20 cellular contexts compared by ENCODE assay signal in the genomic region with DNA sequence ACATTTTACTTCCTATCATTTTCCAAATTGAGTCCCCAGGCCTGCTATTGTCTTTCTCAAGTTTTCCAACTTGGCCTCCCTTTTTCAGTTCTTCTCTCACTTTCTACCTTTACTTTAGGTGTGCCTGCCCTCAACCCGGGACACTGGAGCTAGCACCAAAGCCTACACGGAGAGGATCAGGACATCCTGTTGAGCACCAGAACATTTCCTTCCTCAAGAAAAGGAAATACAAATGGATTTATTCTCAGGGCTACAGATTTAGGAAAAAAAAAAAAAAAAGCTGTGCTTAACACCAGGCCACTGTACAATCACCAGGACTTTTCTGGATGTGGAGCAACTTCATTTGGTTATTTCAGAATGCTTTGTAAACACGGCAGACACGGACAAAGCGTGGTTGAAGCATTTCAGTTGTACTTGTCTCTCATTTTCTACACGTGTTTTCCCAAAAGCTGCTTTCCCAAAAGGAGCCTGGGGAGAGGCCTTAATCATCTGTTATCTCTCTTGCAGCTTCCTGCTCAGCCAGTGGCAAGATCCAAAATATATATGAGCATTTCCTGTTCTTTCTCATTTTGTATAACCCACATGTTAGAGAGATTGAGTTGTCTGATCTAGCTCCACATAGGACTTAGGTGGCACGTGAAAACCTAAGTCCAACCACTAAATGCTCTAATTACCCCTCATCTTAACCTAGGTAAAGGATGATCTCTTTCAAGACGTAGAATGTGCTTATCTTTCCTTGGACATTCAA. TPM values are rescaled to one million over a fixed set of nuclear protein-coding genes. Genes with fewer than 3 reads are reported as not detected.
DNase-seq lines count a peak whose midpoint lies in the region; ATAC-seq, FAIRE-seq and TF ChIP-seq lines count a peak whose summit lies in the region.
"Had no signal": no experiment of that assay in that cellular context is flagged by ENCODE, and none has a peak within 500 bp of the region (broad histone marks: within the 10 kb centered on the region; RNA-seq: fewer than 3 reads in every experiment).

No MANE protein-coding gene starts in this region.

- TF ChIP-seq EP300 in SK-N-SH (IDR thresholded peaks at IDR 0.05; ENCODE audit: borderline replicate concordance in 1 of 2, low read depth in 1 of 2, low read length in 1 of 2), result no peak
- TF ChIP-seq EP300 in esophagus muscularis mucosa (IDR thresholded peaks at IDR 0.05), result no peak

- no peak overlapping the region for H3K27ac Mint-ChIP-seq in astrocyte (ENCODE audit: unreplicated experiment)

- H3K9me3 Mint-ChIP-seq in astrocyte (ENCODE audit: unreplicated experiment), result no peaks in the 10 kb centered on the region
- H3K9me3 Mint-ChIP-seq: immature natural killer cell had no signal

- no peaks in the 10 kb centered on the region for H3F3A ChIP-seq in SK-N-SH (replicated peaks; ENCODE audit: insufficient read depth)

- H3K9me2 ChIP-seq in SK-N-SH, result no peaks in the 10 kb centered on the region

- no peaks in the 10 kb centered on the region for H3K9me3 ChIP-seq in SK-N-SH
- no peaks in the 10 kb centered on the region for H3K9me3 ChIP-seq in astrocyte (ENCODE audit: insufficient read depth, low read depth, low read length)
- H3K9me3 ChIP-seq in right cardiac atrium (ENCODE audit: control insufficient read depth, low read length), result no peaks in the 10 kb centered on the region
- H3K9me3 ChIP-seq in psoas muscle, result no peaks in the 10 kb centered on the region
- H3K9me3 ChIP-seq in esophagus muscularis mucosa, result no peaks in the 10 kb centered on the region
- H3K9me3 ChIP-seq: BE2C, HAP-1, lower lobe of right lung, pancreas, stomach had no signal

- H3K79me2 ChIP-seq in SK-N-SH (ENCODE audit: insufficient read depth) (no peaks in the 10 kb centered on the region), astrocyte (ENCODE audit: insufficient read depth, low read length) (no peaks in the 10 kb centered on the region)

- no peak for FAIRE-seq in astrocyte (lab: Jason Lieb, UNC)
- FAIRE-seq: G401.6, pancreas had no signal

- TF ChIP-seq POLR2A in esophagus muscularis mucosa (IDR thresholded peaks at IDR 0.05; ENCODE audit: low read depth), result no peak

- H3K9ac ChIP-seq in SK-N-SH, result no peak overlapping the region
- H3K9ac ChIP-seq in astrocyte (ENCODE audit: low read length), result no peak overlapping the region

- no peak overlapping the region for H3K27ac ChIP-seq in SK-N-SH (ENCODE audit: low read depth in 2 of 2, low read length in 1 of 2)
- H3K27ac ChIP-seq in astrocyte (ENCODE audit: low read depth, low read length), result no peak overlapping the region
- peak overlapping the region; percentile 61 for H3K27ac ChIP-seq in right cardiac atrium (ENCODE audit: low read length)
- H3K27ac ChIP-seq in psoas muscle, result peak overlapping the region; percentile 16
- peak overlapping the region in 1 of 4 donors; percentile 22 for H3K27ac ChIP-seq in esophagus muscularis mucosa (replicated peaks in 1 of 4)
- H3K27ac ChIP-seq: 22Rv1, lower lobe of right lung, pancreas, stomach had no signal

- TF ChIP-seq RAD21 in SK-N-SH (IDR thresholded peaks at IDR 0.05; ENCODE audit: low read length), result no peak

- H3K4me2 ChIP-seq in SK-N-SH, result no peak overlapping the region
- H3K4me2 ChIP-seq in astrocyte (ENCODE audit: low read length), result no peak overlapping the region

- no peak overlapping the region for H3K4me3 Mint-ChIP-seq in astrocyte (ENCODE audit: unreplicated experiment)
- H3K4me3 Mint-ChIP-seq: immature natural killer cell had no signal

- DNase-seq in SK-N-SH (no peak), astrocyte (ENCODE audit: low read depth) (peak; percentile 21), right cardiac atrium (no peak), psoas muscle (no peak), esophagus muscularis mucosa (ENCODE audit: extremely low spot score) (no peak), amniotic stem cell (lab: John Stamatoyannopoulos, UW) (no peak)
- DNase-seq: BE2C; Calu3; caudate nucleus; effector CD8-positive, alpha-beta T cell; immature natural killer cell; lower lobe of right lung; NCI-H2171 treated with DMSO at 0.1 percent for 48 hours; pancreas; stomach had no signal

- H3K4me1 ChIP-seq in SK-N-SH (ENCODE audit: control insufficient read depth in 1 of 2, insufficient read depth in 2 of 2, low read depth in 1 of 2, low read length in 1 of 2) (peaks cover 0 to 3% of the 10 kb centered on the region in 2 experiments; a peak in 2 of 4 replicates), astrocyte (ENCODE audit: insufficient read depth, low read length) (no peaks in the 10 kb centered on the region), right cardiac atrium (ENCODE audit: control insufficient read depth, insufficient read depth, low read length) (peaks cover 2% of the 10 kb centered on the region), psoas muscle (peaks cover 5% of the 10 kb centered on the region), esophagus muscularis mucosa (peaks cover 0 to 12% (median 9%) of the 10 kb centered on the region in 4 donors)
- H3K4me1 ChIP-seq: HAP-1, pancreas, stomach had no signal

- no peaks in the 10 kb centered on the region for H3K4me1 Mint-ChIP-seq in astrocyte (ENCODE audit: low read depth, unreplicated experiment)
- H3K4me1 Mint-ChIP-seq: immature natural killer cell had no signal

- POLR2A ChIA-PET in SK-N-SH (lab: Yijun Ruan, JAX), result no interaction called here

- H3K36me3 ChIP-seq in SK-N-SH (replicated peaks in 1 of 2; ENCODE audit: control insufficient read depth in 1 of 2, insufficient read depth in 2 of 2, low read length in 1 of 2), result no peaks in the 10 kb centered on the region
- no peaks in the 10 kb centered on the region for H3K36me3 ChIP-seq in astrocyte (ENCODE audit: insufficient read depth, low read length)
- no peaks in the 10 kb centered on the region for H3K36me3 ChIP-seq in psoas muscle (ENCODE audit: insufficient read depth in 1 of 2, low read depth in 1 of 2)
- no peaks in the 10 kb centered on the region for H3K36me3 ChIP-seq in esophagus muscularis mucosa
- H3K36me3 ChIP-seq: BE2C, HAP-1, lower lobe of right lung, pancreas, stomach had no signal

- H3K27me3 ChIP-seq in SK-N-SH (ENCODE audit: insufficient read depth), result no peaks in the 10 kb centered on the region
- H3K27me3 ChIP-seq in astrocyte (ENCODE audit: insufficient read depth, low read length), result no peaks in the 10 kb centered on the region
- H3K27me3 ChIP-seq in right cardiac atrium (ENCODE audit: control insufficient read depth, insufficient read depth), result no peaks in the 10 kb centered on the region
- H3K27me3 ChIP-seq in psoas muscle (ENCODE audit: insufficient read depth in 3 of 3, low read length in 2 of 3), result no peaks in the 10 kb centered on the region
- H3K27me3 ChIP-seq in esophagus muscularis mucosa, result no peaks in the 10 kb centered on the region
- H3K27me3 ChIP-seq: BE2C, pancreas, stomach had no signal

- H3K36me3 Mint-ChIP-seq in astrocyte (ENCODE audit: low read depth, unreplicated experiment), result no peaks in the 10 kb centered on the region
- H3K36me3 Mint-ChIP-seq: immature natural killer cell had no signal

- CTCF ChIA-PET in SK-N-SH (lab: Yijun Ruan, JAX), result interaction anchor here (0.8 to 1.7 kb wide), 6 partner anchors 8 to 122 kb away, joined by 3 to 7 read pairs (median 4); a partner anchor contains a TSS

- H4K20me1 ChIP-seq in SK-N-SH (ENCODE audit: insufficient read depth) (no peaks in the 10 kb centered on the region), astrocyte (ENCODE audit: insufficient read depth, low read length) (no peaks in the 10 kb centered on the region)

- TF ChIP-seq CTCF in SK-N-SH (IDR thresholded peaks at IDR 0.05), result no peak
- no peak for TF ChIP-seq CTCF in astrocyte (IDR thresholded peaks at IDR 0.05; ENCODE audit: insufficient read depth, low read depth, low read length)
- TF ChIP-seq CTCF in psoas muscle (IDR thresholded peaks at IDR 0.05), result no peak
- TF ChIP-seq CTCF in esophagus muscularis mucosa (IDR thresholded peaks at IDR 0.05), result no peak

- no peak overlapping the region for H3K4me3 ChIP-seq in SK-N-SH (ENCODE audit: low read depth in 2 of 2, low read length in 1 of 2)
- no peak overlapping the region for H3K4me3 ChIP-seq in astrocyte (ENCODE audit: insufficient read depth, low read depth, low read length)
- no peak overlapping the region for H3K4me3 ChIP-seq in right cardiac atrium (ENCODE audit: low read length)
- no peak overlapping the region for H3K4me3 ChIP-seq in psoas muscle
- H3K4me3 ChIP-seq in esophagus muscularis mucosa, result no peak overlapping the region
- H3K4me3 ChIP-seq: HAP-1, lower lobe of right lung, pancreas, stomach had no signal

- intact Hi-C loops in right cardiac atrium (cut with DNase I), result no loop called here
- intact Hi-C loops in psoas muscle (cut with DNase I), result loop anchor here in 1 of 2 donors (5.0 kb wide), 1 partner anchor 69 kb away; no protein-coding TSS in a partner anchor
- intact Hi-C loops in esophagus muscularis mucosa (cut with DNase I), result no loop called here

- ATAC-seq in SK-N-SH treated with all-trans-retinoic acid at 6 μM for 48 hours, result no peak
- peak; percentile 48 to 86 for ATAC-seq in right cardiac atrium
- ATAC-seq in psoas muscle, result no peak
- no peak for ATAC-seq in GM18870 (IDR thresholded peaks at IDR 0.05; ENCODE audit: unreplicated experiment)
- ATAC-seq: lower lobe of right lung, pancreas had no signal

- 74% methylated on average over 8 of the region's 8 CpGs for WGBS in SK-N-SH (ENCODE audit: low lambda C conversion rate)
- WGBS in right cardiac atrium, result 37% methylated on average over 8 of the region's 8 CpGs
- WGBS in psoas muscle, 3 donors, result 65 to 68% (median 67%) methylated on average over 8 of the region's 8 CpGs
- 64% methylated on average over 8 of the region's 8 CpGs for WGBS in esophagus muscularis mucosa

- peaks cover 4% of the 10 kb centered on the region for H3K27me3 Mint-ChIP-seq in astrocyte (ENCODE audit: low read depth, unreplicated experiment)

- H2AFZ ChIP-seq in SK-N-SH (ENCODE audit: low read depth) (peak overlapping the region; percentile 64), astrocyte (ENCODE audit: low read depth, low read length) (no peak overlapping the region)

TF ChIP-seq in SK-N-SH, 30 proteins besides CTCF, POLR2A, EP300 and RAD21 (continues in another document):
- no peak for TF ChIP-seq GABPA (IDR thresholded peaks at IDR 0.05; ENCODE audit: low read depth)
- TF ChIP-seq TCF12 (IDR thresholded peaks at IDR 0.05), result no peak
- TF ChIP-seq YY1 (IDR thresholded peaks at IDR 0.05; ENCODE audit: low read depth), result no peak
- TF ChIP-seq GATA2 (CRISPR knock-in tag; IDR thresholded peaks at IDR 0.05), result no peak

TF ChIP-seq in SK-N-SH treated with all-trans-retinoic acid at 6 μM for 48 hours, 23 proteins besides CTCF, POLR2A, EP300 and RAD21 (continues in another document):
- TF ChIP-seq ESRRG (CRISPR knock-in tag; IDR thresholded peaks at IDR 0.05) (no peak), TOX (CRISPR knock-in tag; IDR thresholded peaks at IDR 0.05; ENCODE audit: borderline replicate concordance) (no peak), ZNF8 (CRISPR knock-in tag; IDR thresholded peaks at IDR 0.05) (no peak)

RNA-seq across cellular contexts. Expression of a gene that starts 15.5 kb away (rescaled TPM):
- 74.6 and 86.3 TPM in 2 replicates for polyA plus RNA-seq in SK-N-SH (2012; rRNA removed)
- 121 and 169 TPM in 2 replicates for polyA plus RNA-seq in SK-N-SH (2012; cell fraction: cytosol; rRNA removed)
- polyA plus RNA-seq in SK-N-SH (2012; cell fraction: nucleus; rRNA removed), result 49.8 and 108 TPM in 2 replicates
- 222 and 248 TPM in 2 replicates for total RNA-seq in astrocyte
- 10 to 100 TPM; 29.2 to 77.3 (median 49.3) TPM for total RNA-seq in right cardiac atrium
- 54.5 TPM for polyA plus RNA-seq in right cardiac atrium
- total RNA-seq in psoas muscle, result 10 to 100 TPM; 19.9 to 57.0 (median 31.6) TPM
- polyA plus RNA-seq in psoas muscle, result 10 to 100 TPM; 24.2 to 68.2 (median 51.1) TPM
- total RNA-seq in esophagus muscularis mucosa, result 10 to 100 TPM; 32.5 to 61.0 (median 41.7) TPM

Comparison
In these comparisons a context has a peak if more than half of its experiments do, and no peak if none do; other contexts are left out.
1. H3K27ac ChIP-seq: peak in right cardiac atrium (single experiment) and psoas muscle (single experiment); none in SK-N-SH (0 of 2) and astrocyte (single experiment).
2. ATAC-seq: peak in right cardiac atrium (2 of 2); none in SK-N-SH treated with all-trans-retinoic acid at 6 μM for 48 hours (single experiment), psoas muscle (0 of 4) and GM18870 (single experiment).